Comparison of ENCODE assay signal across 8 cellular contexts in genomic region chr2:6896930-6897759, GRCh38. TPM values are rescaled to one million over a fixed set of nuclear protein-coding genes. Genes with fewer than 3 reads are reported as not detected.
DNase-seq lines count a peak whose midpoint lies in the region; ATAC-seq and TF ChIP-seq lines count a peak whose summit lies in the region.

No MANE protein-coding gene starts in this region.

- H3K79me2 ChIP-seq in SU-DHL-6 (ENCODE audit: insufficient read depth, low read length): no peaks in the 10 kb centered on the region

- H3K27me3 Mint-ChIP-seq in activated CD8-positive, alpha-beta memory T cell treated with anti-CD3 and anti-CD28 coated beads, Interleukin-2, amount 10 ng/mL, durations not matched to agents 7 days and 5 days: no peaks in the 10 kb centered on the region
- peaks cover 3% of the 10 kb centered on the region for H3K27me3 Mint-ChIP-seq in progenitor cell of endocrine pancreas

- H3K36me3 Mint-ChIP-seq in activated CD8-positive, alpha-beta memory T cell treated with anti-CD3 and anti-CD28 coated beads, Interleukin-2, amount 10 ng/mL, durations not matched to agents 7 days and 5 days: peaks cover 86% of the 10 kb centered on the region
- peaks cover 3% of the 10 kb centered on the region for H3K36me3 Mint-ChIP-seq in progenitor cell of endocrine pancreas (ENCODE audit: insufficient read depth)

- no peak overlapping the region for H3K9ac ChIP-seq in SU-DHL-6 (ENCODE audit: low read length)

- CTCF ChIA-PET in activated CD8-positive, alpha-beta memory T cell treated with anti-CD3 and anti-CD28 coated beads, Interleukin-2, amount 10 ng/mL, durations not matched to agents 7 days and 5 days (lab: Charles Lee): interaction anchor here (0.6 to 5.9 kb wide), 30 partner anchors 9 to 201 kb away, joined by 3 to 49 read pairs (median 4); partner anchors contain the start of gene RNF144A

- H3K27me3 ChIP-seq in SU-DHL-6 (ENCODE audit: low read length): no peaks in the 10 kb centered on the region

- H3K27ac ChIP-seq in SU-DHL-6 (ENCODE audit: low read depth, low read length): no peak overlapping the region

- peaks cover 4% of the 10 kb centered on the region for H3K9me3 Mint-ChIP-seq in activated CD8-positive, alpha-beta memory T cell treated with anti-CD3 and anti-CD28 coated beads, Interleukin-2, amount 10 ng/mL, durations not matched to agents 7 days and 5 days (ENCODE audit: low read depth)
- peaks cover 17% of the 10 kb centered on the region for H3K9me3 Mint-ChIP-seq in progenitor cell of endocrine pancreas (ENCODE audit: low read depth)

- H3K4me3 Mint-ChIP-seq in activated CD8-positive, alpha-beta memory T cell treated with anti-CD3 and anti-CD28 coated beads, Interleukin-2, amount 10 ng/mL, durations not matched to agents 7 days and 5 days: no peak overlapping the region
- H3K4me3 Mint-ChIP-seq in progenitor cell of endocrine pancreas (ENCODE audit: low read depth): no peak overlapping the region

- H3K9me2 ChIP-seq in SU-DHL-6 (replicated peaks; ENCODE audit: insufficient read depth, low read length): no peaks in the 10 kb centered on the region

- no peak overlapping the region for H3K4me2 ChIP-seq in SU-DHL-6 (ENCODE audit: low read depth, low read length, poor library complexity, severe bottlenecking)

- H3K4me3 ChIP-seq in SU-DHL-6 (ENCODE audit: insufficient read depth, low read length, poor library complexity, severe bottlenecking) (no peak overlapping the region), fibroblast of mammary gland (ENCODE audit: control insufficient read depth, low read depth, low read length) (no peak overlapping the region)

- no peak for DNase-seq in activated CD8-positive, alpha-beta memory T cell treated with anti-CD3 and anti-CD28 coated beads, Interleukin-2, amount 10 ng/mL, durations not matched to agents 7 days and 5 days
- DNase-seq in activated CD8-positive, alpha-beta memory T cell treated with anti-CD3 and anti-CD28 coated beads for 24 hours: no peak
- DNase-seq in KG1 (lab: John Stamatoyannopoulos, UW) (peak; percentile 17), fibroblast of mammary gland (ENCODE audit: low read depth) (peak; percentile 62), progenitor cell of endocrine pancreas (ENCODE audit: low spot score, unreplicated experiment) (no peak), AG08396 (ENCODE audit: low spot score) (no peak)

- H3F3A ChIP-seq in SU-DHL-6 (ENCODE audit: insufficient read depth): no peaks in the 10 kb centered on the region

- ATAC-seq in activated CD8-positive, alpha-beta memory T cell treated with anti-CD3 and anti-CD28 coated beads, Interleukin-2, amount 10 ng/mL, durations not matched to agents 7 days and 5 days: peak; percentile 39
- ATAC-seq in GM21576 (IDR thresholded peaks at IDR 0.05; ENCODE audit: unreplicated experiment): no peak

- H3K9me3 ChIP-seq in SU-DHL-6 (ENCODE audit: insufficient read depth, low read length): no peaks in the 10 kb centered on the region

- peaks cover 13% of the 10 kb centered on the region for H3K4me1 Mint-ChIP-seq in activated CD8-positive, alpha-beta memory T cell treated with anti-CD3 and anti-CD28 coated beads, Interleukin-2, amount 10 ng/mL, durations not matched to agents 7 days and 5 days
- no peaks in the 10 kb centered on the region for H3K4me1 Mint-ChIP-seq in progenitor cell of endocrine pancreas (ENCODE audit: low read depth)

- no peaks in the 10 kb centered on the region for H4K20me1 ChIP-seq in SU-DHL-6 (ENCODE audit: low read depth, low read length)

- TF ChIP-seq CTCF in SU-DHL-6 (IDR thresholded peaks at IDR 0.05; ENCODE audit: insufficient read depth, low read length, poor library complexity, severe bottlenecking) (peak; percentile 76), fibroblast of mammary gland (conservative IDR thresholded peaks at IDR 0.05; ENCODE audit: control insufficient read depth, insufficient read depth, low read depth, low read length) (peak; percentile 59), progenitor cell of endocrine pancreas (IDR thresholded peaks at IDR 0.05; ENCODE audit: unreplicated experiment) (peak; percentile 69)

- no peak overlapping the region for H2AFZ ChIP-seq in SU-DHL-6 (ENCODE audit: low read depth, low read length, severe bottlenecking)

- peak overlapping the region; percentile 31 for H3K27ac Mint-ChIP-seq in activated CD8-positive, alpha-beta memory T cell treated with anti-CD3 and anti-CD28 coated beads, Interleukin-2, amount 10 ng/mL, durations not matched to agents 7 days and 5 days
- no peak overlapping the region for H3K27ac Mint-ChIP-seq in progenitor cell of endocrine pancreas

- H3K36me3 ChIP-seq in SU-DHL-6 (ENCODE audit: low read length): no peaks in the 10 kb centered on the region

RNA-seq across cellular contexts. Expression of gene RSAD2, which starts 19.6 kb away (rescaled TPM):
- total RNA-seq in activated CD8-positive, alpha-beta memory T cell treated with anti-CD3 and anti-CD28 coated beads, Interleukin-2, amount 10 ng/mL, durations not matched to agents 7 days and 5 days: 100 to 1,000 TPM in 1 of 2 experiments, 10 to 100 TPM in 1; 83.0 to 183 TPM
- 4.4 and 5.3 TPM in 2 replicates for total RNA-seq in progenitor cell of endocrine pancreas

RNA-seq across cellular contexts. Expression of gene RNF144A, which starts 20.1 kb away (rescaled TPM):
- total RNA-seq in activated CD8-positive, alpha-beta memory T cell treated with anti-CD3 and anti-CD28 coated beads, Interleukin-2, amount 10 ng/mL, durations not matched to agents 7 days and 5 days: 10 to 100 TPM; 20.0 to 35.5 TPM
- 39.9 and 40.2 TPM in 2 replicates for total RNA-seq in progenitor cell of endocrine pancreas

RNA-seq across cellular contexts. Expression of gene CMPK2, which starts 31.4 kb away (rescaled TPM):
- total RNA-seq in activated CD8-positive, alpha-beta memory T cell treated with anti-CD3 and anti-CD28 coated beads, Interleukin-2, amount 10 ng/mL, durations not matched to agents 7 days and 5 days: 100 to 1,000 TPM in 1 of 2 experiments, 10 to 100 TPM in 1; 81.3 to 164 TPM
- 3.4 and 3.6 TPM in 2 replicates for total RNA-seq in progenitor cell of endocrine pancreas

Comparison
In these comparisons a context has a peak if more than half of its experiments do, and no peak if none do; other contexts are left out.
1. DNase-seq: peak in KG1 (single experiment) and fibroblast of mammary gland (single experiment); none in activated CD8-positive, alpha-beta memory T cell treated with anti-CD3 and anti-CD28 coated beads, Interleukin-2, amount 10 ng/mL, durations not matched to agents 7 days and 5 days (single experiment), activated CD8-positive, alpha-beta memory T cell treated with anti-CD3 and anti-CD28 coated beads for 24 hours (single experiment), progenitor cell of endocrine pancreas (single experiment) and AG08396 (single experiment).
2. RNA of gene RSAD2, which starts 19.6 kb away (total RNA-seq): 83.0 to 183 TPM in activated CD8-positive, alpha-beta memory T cell treated with anti-CD3 and anti-CD28 coated beads, Interleukin-2, amount 10 ng/mL, durations not matched to agents 7 days and 5 days; 4.4 to 5.3 TPM in progenitor cell of endocrine pancreas; every median in the first group is over 10 times any median in the second.
3. RNA of gene CMPK2, which starts 31.4 kb away (total RNA-seq): 81.3 to 164 TPM in activated CD8-positive, alpha-beta memory T cell treated with anti-CD3 and anti-CD28 coated beads, Interleukin-2, amount 10 ng/mL, durations not matched to agents 7 days and 5 days; 3.4 to 3.6 TPM in progenitor cell of endocrine pancreas; every median in the first group is over 10 times any median in the second.
4. Peak in every context shown above with its lines, with median percentiles within 50 percentile points of each other: CTCF ChIP-seq.